Comparison of ENCODE assay signal across 32 cellular contexts in genomic region chr2:101895039-101895438, GRCh38.
"Had no signal": no experiment of that assay in that cellular context is flagged by ENCODE, and none has a peak within 500 bp of the region (broad histone marks: within the 10 kb centered on the region; RNA-seq: fewer than 3 reads in every experiment).

No MANE protein-coding gene starts in this region.

- H3K4me3 ChIP-seq: adrenal gland, body of pancreas, colonic mucosa, esophagus squamous epithelium, gastroesophageal sphincter, heart right ventricle, hepatocyte had no signal

- H3K4me1 ChIP-seq: adrenal gland, body of pancreas, colonic mucosa, esophagus squamous epithelium, gastroesophageal sphincter, heart right ventricle had no signal

- FAIRE-seq: endothelial cell of umbilical vein had no signal

- H3K27me3 ChIP-seq: adrenal gland, body of pancreas, colonic mucosa, esophagus squamous epithelium, gastroesophageal sphincter, heart right ventricle, hepatocyte had no signal

- H3K79me2 ChIP-seq: hepatocyte had no signal

- DNase-seq: activated B cell treated with CpG ODN at 0.5 μM for 24 hours; activated CD4-positive, alpha-beta T cell treated with anti-CD3 and anti-CD28 coated beads for 48 hours; activated CD4-positive, alpha-beta T cell treated with anti-CD3 and anti-CD28 coated beads, Interleukin-2, amount 50 U/mL, for 1 hour; activated CD4-positive, alpha-beta T cell treated with anti-CD3 and anti-CD28 coated beads, Interleukin-2, amount 50 U/mL, for 48 hours; activated CD8-positive, alpha-beta memory T cell treated with anti-CD3 and anti-CD28 coated beads, Interleukin-2, amount 10 ng/mL, durations not matched to agents 7 days and 5 days; activated CD8-positive, alpha-beta memory T cell treated with anti-CD3 and anti-CD28 coated beads, Interleukin-2, amount 50 U/mL, for 48 hours; activated CD8-positive, alpha-beta T cell treated with anti-CD3 and anti-CD28 coated beads, Interleukin-2, amount 10 ng/mL, durations not matched to agents 7 days and 5 days; activated gamma-delta T cell; activated naive CD4-positive, alpha-beta T cell; activated naive CD4-positive, alpha-beta T cell treated with anti-CD3 and anti-CD28 coated beads, Interleukin-2, amount 50 U/mL, for 16 hours; activated naive CD8-positive, alpha-beta T cell treated with anti-CD3 and anti-CD28 coated beads for 36 hours; activated naive CD8-positive, alpha-beta T cell treated with anti-CD3 and anti-CD28 coated beads, Interleukin-2, amount 50 U/mL, for 24 hours; activated T-cell treated with anti-CD3 and anti-CD28 coated beads for 4 hours; activated T-cell treated with anti-CD3 and anti-CD28 coated beads, Interleukin-2, amount 50 U/mL, for 24 hours; activated T-cell treated with anti-CD3 and anti-CD28 coated beads, Interleukin-2, amount 50 U/mL, for 72 hours; adrenal gland; amygdala; aorta; body of pancreas; caudate nucleus; colonic mucosa; effector memory CD4-positive, alpha-beta T cell; esophagus squamous epithelium; foreskin melanocyte; heart right ventricle; T-helper 1 cell; T-helper 2 cell had no signal

- ATAC-seq: activated CD4-positive, CD25-positive, alpha-beta regulatory T cell treated with anti-CD3 and anti-CD28 coated beads, Interleukin-2, amount 50 U/mL, for 24 hours; activated CD8-positive, alpha-beta memory T cell treated with anti-CD3 and anti-CD28 coated beads, Interleukin-2, amount 10 ng/mL, durations not matched to agents 7 days and 5 days; activated CD8-positive, alpha-beta T cell treated with anti-CD3 and anti-CD28 coated beads, Interleukin-2, amount 10 ng/mL, durations not matched to agents 7 days and 5 days; activated naive CD8-positive, alpha-beta T cell treated with anti-CD3 and anti-CD28 coated beads, Interleukin-2, amount 50 U/mL, for 24 hours; activated T-cell treated with anti-CD3 and anti-CD28 coated beads, Interleukin-2, amount 50 U/mL, for 72 hours; body of pancreas; gastroesophageal sphincter had no signal

- H2AFZ ChIP-seq: hepatocyte had no signal

- H3K4me2 ChIP-seq: hepatocyte had no signal

- H3K4me3 Mint-ChIP-seq: activated B cell treated with CpG ODN at 0.5 μM for 24 hours; activated CD8-positive, alpha-beta memory T cell treated with anti-CD3 and anti-CD28 coated beads, Interleukin-2, amount 10 ng/mL, durations not matched to agents 7 days and 5 days; activated CD8-positive, alpha-beta T cell treated with anti-CD3 and anti-CD28 coated beads, Interleukin-2, amount 10 ng/mL, durations not matched to agents 7 days and 5 days; activated naive CD8-positive, alpha-beta T cell treated with anti-CD3 and anti-CD28 coated beads for 36 hours; activated naive CD8-positive, alpha-beta T cell treated with anti-CD3 and anti-CD28 coated beads, Interleukin-2, amount 50 U/mL, for 24 hours; activated T-cell treated with anti-CD3 and anti-CD28 coated beads, Interleukin-2, amount 50 U/mL, for 24 hours; activated T-cell treated with anti-CD3 and anti-CD28 coated beads, Interleukin-2, amount 50 U/mL, for 72 hours had no signal

- H3K27me3 Mint-ChIP-seq: activated B cell treated with CpG ODN at 0.5 μM for 24 hours; activated naive CD8-positive, alpha-beta T cell treated with anti-CD3 and anti-CD28 coated beads for 36 hours; activated naive CD8-positive, alpha-beta T cell treated with anti-CD3 and anti-CD28 coated beads, Interleukin-2, amount 50 U/mL, for 24 hours; activated T-cell treated with anti-CD3 and anti-CD28 coated beads, Interleukin-2, amount 50 U/mL, for 24 hours had no signal

- H3K9me3 ChIP-seq: adrenal gland, body of pancreas, colonic mucosa, esophagus squamous epithelium, gastroesophageal sphincter, heart right ventricle had no signal

- H3K27ac ChIP-seq: adrenal gland, body of pancreas, colonic mucosa, epithelial cell of prostate, esophagus squamous epithelium, gastroesophageal sphincter, heart right ventricle, hepatocyte had no signal

- H3K36me3 ChIP-seq: colonic mucosa had no signal

- H3K9me3 Mint-ChIP-seq: activated B cell treated with CpG ODN at 0.5 μM for 24 hours; activated naive CD8-positive, alpha-beta T cell treated with anti-CD3 and anti-CD28 coated beads for 36 hours; activated naive CD8-positive, alpha-beta T cell treated with anti-CD3 and anti-CD28 coated beads, Interleukin-2, amount 50 U/mL, for 24 hours had no signal

- H3K27ac Mint-ChIP-seq: activated CD8-positive, alpha-beta memory T cell treated with anti-CD3 and anti-CD28 coated beads, Interleukin-2, amount 10 ng/mL, durations not matched to agents 7 days and 5 days; activated CD8-positive, alpha-beta T cell treated with anti-CD3 and anti-CD28 coated beads, Interleukin-2, amount 10 ng/mL, durations not matched to agents 7 days and 5 days; activated naive CD8-positive, alpha-beta T cell treated with anti-CD3 and anti-CD28 coated beads for 36 hours; activated naive CD8-positive, alpha-beta T cell treated with anti-CD3 and anti-CD28 coated beads, Interleukin-2, amount 50 U/mL, for 24 hours; activated T-cell treated with anti-CD3 and anti-CD28 coated beads, Interleukin-2, amount 50 U/mL, for 24 hours; activated T-cell treated with anti-CD3 and anti-CD28 coated beads, Interleukin-2, amount 50 U/mL, for 72 hours had no signal
